Comparison of ENCODE assay signal across 14 cellular contexts in genomic region chr11:78941226-78941851, GRCh38.
A peak's percentile ranks its signal among the peaks of the same experiment; 100 is the strongest.
DNase-seq lines count a peak whose midpoint lies in the region; ATAC-seq and FAIRE-seq lines count a peak whose summit lies in the region.
"Had no signal": no experiment of that assay in that cellular context is flagged by ENCODE, and none has a peak within 500 bp of the region (broad histone marks: within the 10 kb centered on the region; RNA-seq: fewer than 3 reads in every experiment).

No MANE protein-coding gene starts in this region.

- peak; percentile 78 for FAIRE-seq in urothelium cell line (lab: Jason Lieb, UNC)
- FAIRE-seq: D721Med had no signal

- H3K4me3 ChIP-seq in right cardiac atrium (ENCODE audit: low read length) (no peak overlapping the region), iPS-18a (ENCODE audit: low read length) (peak overlapping the region; percentile 11)
- H3K4me3 ChIP-seq: tibial nerve had no signal

- DNase-seq in right cardiac atrium, result peak in 2 of 3 donors; percentile 54 to 60
- no peak for DNase-seq in cardiac septum (ENCODE audit: low spot score)
- peak; percentile 57 for DNase-seq in NCI-H510A (lab: John Stamatoyannopoulos, UW)
- DNase-seq in urothelium cell line (ENCODE audit: low spot score), result no peak
- no peak for DNase-seq in H4 (ENCODE audit: low spot score)
- no peak for DNase-seq in AML-193 (lab: John Stamatoyannopoulos, UW)
- DNase-seq: activated naive CD4-positive, alpha-beta T cell treated with anti-CD3 and anti-CD28 coated beads, Interleukin-2, amount 50 U/mL, for 16 hours; brain microvascular endothelial cell; MV-4-11; stimulated activated CD4-positive, alpha-beta T cell treated with anti-CD3 and anti-CD28 coated beads, Interleukin-2, amount 100 ng/mL, for 24 hours had no signal

- 72% methylated on average over 10 of the region's 10 CpGs for WGBS in right cardiac atrium

- no peaks in the 10 kb centered on the region for H3K27me3 ChIP-seq in right cardiac atrium (ENCODE audit: control insufficient read depth, insufficient read depth)
- H3K27me3 ChIP-seq in iPS-18a (ENCODE audit: control insufficient read depth, insufficient read depth, low read length), result no peaks in the 10 kb centered on the region
- H3K27me3 ChIP-seq: brain microvascular endothelial cell, tibial nerve had no signal

- intact Hi-C loops in right cardiac atrium (cut with DNase I), result no loop called here
- intact Hi-C loops in cardiac septum (cut with DNase I), result no loop called here

- H3K27ac ChIP-seq in right cardiac atrium (ENCODE audit: low read length) (no peak overlapping the region), iPS-18a (ENCODE audit: low read length) (no peak overlapping the region)
- H3K27ac ChIP-seq: brain microvascular endothelial cell, tibial nerve had no signal

- no peak overlapping the region for H3K9ac ChIP-seq in iPS-18a (ENCODE audit: low read length)

- H3K4me1 ChIP-seq in right cardiac atrium (ENCODE audit: control insufficient read depth, insufficient read depth, low read length) (no peaks in the 10 kb centered on the region), iPS-18a (ENCODE audit: control insufficient read depth, low read depth, low read length) (peaks cover 19% of the 10 kb centered on the region)
- H3K4me1 ChIP-seq: tibial nerve had no signal

- no peaks in the 10 kb centered on the region for H3K9me3 ChIP-seq in right cardiac atrium (ENCODE audit: control insufficient read depth, low read length)
- no peaks in the 10 kb centered on the region for H3K9me3 ChIP-seq in iPS-18a (ENCODE audit: control insufficient read depth, low read depth, low read length)

- no peaks in the 10 kb centered on the region for H3K36me3 ChIP-seq in iPS-18a (ENCODE audit: control insufficient read depth, low read depth, low read length)
- H3K36me3 ChIP-seq: brain microvascular endothelial cell, tibial nerve had no signal

- ATAC-seq in right cardiac atrium (no peak), HG02588 (IDR thresholded peaks at IDR 0.05; ENCODE audit: unreplicated experiment) (no peak)

Comparison
In these comparisons a context has a peak if more than half of its experiments do, and no peak if none do; other contexts are left out.
1. DNase-seq: peak in right cardiac atrium (2 of 3) and NCI-H510A (single experiment); none in cardiac septum (single experiment), urothelium cell line (single experiment), H4 (single experiment) and AML-193 (0 of 2).